In genomic region chr7:31835471-31835870, GRCh38 we compare ENCODE assay signal across 39 cellular contexts.
"Had no signal": no experiment of that assay in that cellular context is flagged by ENCODE, and none has a peak within 500 bp of the region (broad histone marks: within the 10 kb centered on the region; RNA-seq: fewer than 3 reads in every experiment).

No MANE protein-coding gene starts in this region.

- ATAC-seq: activated CD4-positive, alpha-beta T cell treated with anti-CD3 and anti-CD28 coated beads for 36 hours; activated CD4-positive, CD25-positive, alpha-beta regulatory T cell treated with anti-CD3 and anti-CD28 coated beads, Interleukin-2, amount 50 U/mL, for 24 hours; activated CD8-positive, alpha-beta T cell treated with anti-CD3 and anti-CD28 coated beads for 36 hours; activated naive CD4-positive, alpha-beta T cell treated with anti-CD3 and anti-CD28 coated beads, Interleukin-2, amount 50 U/mL, for 72 hours; activated T-cell treated with anti-CD3 and anti-CD28 coated beads, Interleukin-2, amount 50 U/mL, for 4 hours; activated T-cell treated with anti-CD3 and anti-CD28 coated beads, Interleukin-2, amount 50 U/mL, for 72 hours; activated T-helper 17 cell treated with anti-CD3 and anti-CD28 coated beads, Interleukin-2, amount 50 U/mL, for 72 hours; body of pancreas; WTC11 had no signal

- H3K27ac ChIP-seq: adrenal gland, body of pancreas, brain microvascular endothelial cell, breast epithelium, VCaP had no signal

- H3K27me3 Mint-ChIP-seq: activated CD4-positive, alpha-beta memory T cell treated with anti-CD3 and anti-CD28 coated beads for 36 hours; activated CD4-positive, alpha-beta T cell treated with anti-CD3 and anti-CD28 coated beads for 36 hours; activated CD4-positive, alpha-beta T cell treated with anti-CD3 and anti-CD28 coated beads, Interleukin-2, amount 10 ng/mL, durations not matched to agents 24 days and 14 days; activated CD8-positive, alpha-beta T cell treated with anti-CD3 and anti-CD28 coated beads for 36 hours; activated naive CD8-positive, alpha-beta T cell treated with anti-CD3 and anti-CD28 coated beads for 36 hours; activated T-helper 17 cell treated with anti-CD3 and anti-CD28 coated beads, Interleukin-2, amount 50 U/mL, for 72 hours had no signal

- H3K36me3 ChIP-seq: adrenal gland, brain microvascular endothelial cell, breast epithelium had no signal

- H3K27ac Mint-ChIP-seq: activated CD4-positive, alpha-beta memory T cell treated with anti-CD3 and anti-CD28 coated beads for 36 hours; activated CD4-positive, alpha-beta T cell treated with anti-CD3 and anti-CD28 coated beads for 36 hours; activated CD4-positive, alpha-beta T cell treated with anti-CD3 and anti-CD28 coated beads, Interleukin-2, amount 10 ng/mL, durations not matched to agents 24 days and 14 days; activated CD8-positive, alpha-beta T cell treated with anti-CD3 and anti-CD28 coated beads for 36 hours; activated naive CD4-positive, alpha-beta T cell treated with anti-CD3 and anti-CD28 coated beads for 36 hours; activated naive CD4-positive, alpha-beta T cell treated with anti-CD3 and anti-CD28 coated beads, Interleukin-2, amount 50 U/mL, for 72 hours; activated naive CD8-positive, alpha-beta T cell treated with anti-CD3 and anti-CD28 coated beads for 36 hours; activated T-cell treated with anti-CD3 and anti-CD28 coated beads, Interleukin-2, amount 50 U/mL, for 72 hours; activated T-helper 1 cell treated with anti-CD3 and anti-CD28 coated beads, Interleukin-12 subunit alpha, Interleukin-12 subunit beta, Interleukin-2, Interleukin-4 antibody, amounts not matched to agents 30 ng/mL and 10 ng/mL and 1 ng/mL, durations not matched to agents 14 hours and 24 hours and 36 hours; activated T-helper 17 cell treated with anti-CD3 and anti-CD28 coated beads, Interleukin-2, amount 50 U/mL, for 72 hours; T-helper 1 cell treated with Interleukin-12 subunit alpha and Interleukin-12 subunit beta and Interleukin-4 antibody, amounts not matched to agents 30 μg/mL and 1 μg/mL, for 36 hours; T-helper 2 cell treated with Interferon-gamma antibody and Interleukin-4, amounts not matched to agents 5 μg/mL and 100 μg/mL, for 36 hours; WTC11 had no signal

- H3K4me3 ChIP-seq: adrenal gland, body of pancreas, breast epithelium had no signal

- FAIRE-seq: astrocyte, TTC549 had no signal

- H3K4me3 Mint-ChIP-seq: activated CD4-positive, alpha-beta memory T cell treated with anti-CD3 and anti-CD28 coated beads for 36 hours; activated CD4-positive, alpha-beta T cell treated with anti-CD3 and anti-CD28 coated beads for 36 hours; activated CD4-positive, alpha-beta T cell treated with anti-CD3 and anti-CD28 coated beads, Interleukin-2, amount 10 ng/mL, durations not matched to agents 24 days and 14 days; activated CD8-positive, alpha-beta T cell treated with anti-CD3 and anti-CD28 coated beads for 36 hours; activated naive CD4-positive, alpha-beta T cell treated with anti-CD3 and anti-CD28 coated beads for 36 hours; activated naive CD8-positive, alpha-beta T cell treated with anti-CD3 and anti-CD28 coated beads for 36 hours; activated T-cell treated with anti-CD3 and anti-CD28 coated beads, Interleukin-2, amount 50 U/mL, for 4 hours; activated T-cell treated with anti-CD3 and anti-CD28 coated beads, Interleukin-2, amount 50 U/mL, for 72 hours; activated T-helper 1 cell treated with anti-CD3 and anti-CD28 coated beads, Interleukin-12 subunit alpha, Interleukin-12 subunit beta, Interleukin-2, Interleukin-4 antibody, amounts not matched to agents 30 ng/mL and 10 ng/mL and 1 ng/mL, durations not matched to agents 14 hours and 24 hours and 36 hours; activated T-helper 17 cell treated with anti-CD3 and anti-CD28 coated beads, Interleukin-2, amount 50 U/mL, for 72 hours; T-helper 1 cell treated with Interleukin-12 subunit alpha and Interleukin-12 subunit beta and Interleukin-4 antibody, amounts not matched to agents 30 μg/mL and 1 μg/mL, for 36 hours; T-helper 2 cell treated with Interferon-gamma antibody and Interleukin-4, amounts not matched to agents 5 μg/mL and 100 μg/mL, for 36 hours; WTC11 had no signal

- H3K9me3 ChIP-seq: adrenal gland, body of pancreas, breast epithelium had no signal

- DNase-seq: activated CD4-positive, alpha-beta memory T cell treated with anti-CD3 and anti-CD28 coated beads for 36 hours; activated CD4-positive, alpha-beta T cell treated with anti-CD3 and anti-CD28 coated beads for 1 hour; activated CD4-positive, alpha-beta T cell treated with anti-CD3 and anti-CD28 coated beads for 36 hours; activated CD4-positive, alpha-beta T cell treated with anti-CD3 and anti-CD28 coated beads, Interleukin-2, amount 10 ng/mL, durations not matched to agents 24 days and 14 days; activated CD4-positive, alpha-beta T cell treated with anti-CD3 and anti-CD28 coated beads, Interleukin-2, amount 50 U/mL, for 1 hour; activated CD4-positive, alpha-beta T cell treated with anti-CD3 and anti-CD28 coated beads, Interleukin-2, amount 50 U/mL, for 4 hours; activated CD4-positive, CD25-positive, alpha-beta regulatory T cell; activated CD8-positive, alpha-beta memory T cell treated with anti-CD3 and anti-CD28 coated beads, Interleukin-2, amount 50 U/mL, for 4 hours; activated CD8-positive, alpha-beta T cell treated with anti-CD3 and anti-CD28 coated beads for 36 hours; activated effector memory CD4-positive, alpha-beta T cell treated with anti-CD3 and anti-CD28 coated beads, Interleukin-2, amount 50 U/mL, for 16 hours; activated gamma-delta T cell treated with Interleukin-2 at 50 U/mL for 16 hours; activated naive CD4-positive, alpha-beta T cell; activated naive CD4-positive, alpha-beta T cell treated with anti-CD3 and anti-CD28 coated beads for 36 hours; activated naive CD4-positive, alpha-beta T cell treated with anti-CD3 and anti-CD28 coated beads, Interleukin-2, amount 50 U/mL, for 16 hours; activated naive CD8-positive, alpha-beta T cell treated with anti-CD3 and anti-CD28 coated beads for 36 hours; activated T-cell treated with anti-CD3 and anti-CD28 coated beads for 4 hours; activated T-cell treated with anti-CD3 and anti-CD28 coated beads, Interleukin-2, amount 50 U/mL, for 1 hour; activated T-cell treated with anti-CD3 and anti-CD28 coated beads, Interleukin-2, amount 50 U/mL, for 4 hours; activated T-cell treated with anti-CD3 and anti-CD28 coated beads, Interleukin-2, amount 50 U/mL, for 72 hours; adrenal gland; amniotic stem cell; aorta; body of pancreas; brain microvascular endothelial cell; central memory CD4-positive, alpha-beta T cell; T-helper 1 cell; T-helper 2 cell; T-helper 9 cell had no signal

- H3K36me3 Mint-ChIP-seq: activated CD4-positive, alpha-beta memory T cell treated with anti-CD3 and anti-CD28 coated beads for 36 hours; activated naive CD8-positive, alpha-beta T cell treated with anti-CD3 and anti-CD28 coated beads for 36 hours; WTC11 had no signal

- H3K27me3 ChIP-seq: adrenal gland, body of pancreas, brain microvascular endothelial cell, breast epithelium had no signal

- H3K4me1 Mint-ChIP-seq: activated CD4-positive, alpha-beta T cell treated with anti-CD3 and anti-CD28 coated beads for 36 hours; activated CD4-positive, alpha-beta T cell treated with anti-CD3 and anti-CD28 coated beads, Interleukin-2, amount 10 ng/mL, durations not matched to agents 24 days and 14 days; activated naive CD8-positive, alpha-beta T cell treated with anti-CD3 and anti-CD28 coated beads for 36 hours; activated T-helper 17 cell treated with anti-CD3 and anti-CD28 coated beads, Interleukin-2, amount 50 U/mL, for 72 hours; WTC11 had no signal
